ENCODE assay signal across 1 cellular context in genomic region chr3:39150170-39150802, GRCh38.
TF ChIP-seq lines count a peak whose summit lies in the region.

No MANE protein-coding gene starts in this region.

TF ChIP-seq in GM23338, 12 proteins besides CTCF, POLR2A, EP300 and RAD21 (continued from another document):
- TF ChIP-seq ZNF114 (CRISPR knock-in tag; IDR thresholded peaks at IDR 0.05): no peak
